8 cellular contexts compared by ENCODE assay signal in genomic region chr11:129861702-129862107, GRCh38. TPM values are rescaled to one million over a fixed set of nuclear protein-coding genes. Genes with fewer than 3 reads are reported as not detected.
DNase-seq lines count a peak whose midpoint lies in the region; ATAC-seq, FAIRE-seq and TF ChIP-seq lines count a peak whose summit lies in the region.

No MANE protein-coding gene starts in this region.

- H3K36me3 ChIP-seq in SJSA1 = peaks cover 16% of the 10 kb centered on the region

- no peaks in the 10 kb centered on the region for H3K27me3 ChIP-seq in SJSA1 (replicated peaks)
- H3K27me3 ChIP-seq in foreskin keratinocyte = no peaks in the 10 kb centered on the region

- ATAC-seq in foreskin keratinocyte (peak; percentile 99), HG03571 (IDR thresholded peaks at IDR 0.05; ENCODE audit: unreplicated experiment) (no peak)

- H3K9me3 ChIP-seq in SJSA1 (replicated peaks) = no peaks in the 10 kb centered on the region

- peaks cover 28% of the 10 kb centered on the region for H3K4me1 ChIP-seq in SJSA1 (replicated peaks)
- peaks cover 11% of the 10 kb centered on the region for H3K4me1 ChIP-seq in foreskin keratinocyte

- peak overlapping the region; percentile 28 for H3K4me3 ChIP-seq in SJSA1

- peak; percentile 96 for FAIRE-seq in G401.6 (lab: Jason Lieb, UNC)

- H3K27ac ChIP-seq in SJSA1 (peak overlapping the region; percentile 94), foreskin keratinocyte (no peak overlapping the region)

- in situ Hi-C loops in GM13977 (cut with MboI; ENCODE audit: low pct_unique_long_range_greater_than_20kb, low sequenced_read_pairs, unreplicated experiment) = no loop called here

- TF ChIP-seq CTCF in foreskin keratinocyte (conservative IDR thresholded peaks at IDR 0.05) (no peak), GM13977 (IDR thresholded peaks at IDR 0.05; ENCODE audit: extremely low read depth, insufficient read depth, missing control alignments) (no peak)

- DNase-seq in SJSA1 (ENCODE audit: low read depth in 1 of 2, low spot score in 2 of 2) (peak; percentile 90 to 93), foreskin keratinocyte (peak; percentile 98 to 99), pulmonary artery endothelial cell (ENCODE audit: low read depth, low spot score) (peak; percentile 79), cerebellum (ENCODE audit: low spot score) (no peak), COLO668 (lab: John Stamatoyannopoulos, UW; ENCODE audit: unreplicated experiment) (no peak), GM13977 (ENCODE audit: low spot score) (no peak)

RNA-seq across cellular contexts. Expression of gene NFRKB, which starts 33.7 kb away (rescaled TPM):
- 11.4 and 19.6 TPM in 2 replicates for total RNA-seq in SJSA1 (2014; rRNA removed; shearing (Covaris generic))
- total RNA-seq in foreskin keratinocyte = 21.8 and 23.7 TPM in 2 replicates
- 7.2 and 7.5 TPM in 2 replicates for polyA plus RNA-seq in foreskin keratinocyte
- 16.9 and 21.6 TPM in 2 replicates for total RNA-seq in pulmonary artery endothelial cell
- total RNA-seq in cerebellum = 23.3 TPM

RNA-seq across cellular contexts. Expression of gene TMEM45B, which starts 46.1 kb away (rescaled TPM):
- total RNA-seq in SJSA1 (2014; rRNA removed; shearing (Covaris generic)) = not detected in 2 replicates
- 0.28 and 0.44 TPM in 2 replicates for total RNA-seq in foreskin keratinocyte
- polyA plus RNA-seq in foreskin keratinocyte = 0.46 and 0.59 TPM in 2 replicates
- 0.42 and 1.8 TPM in 2 replicates for total RNA-seq in pulmonary artery endothelial cell
- 0.64 TPM for total RNA-seq in cerebellum

Comparison
In these comparisons a context has a peak if more than half of its experiments do, and no peak if none do; other contexts are left out.
1. DNase-seq: peak in SJSA1 (2 of 2), foreskin keratinocyte (2 of 2) and pulmonary artery endothelial cell (single experiment); none in cerebellum (single experiment), COLO668 (single experiment) and GM13977 (single experiment).